Comparison of ENCODE assay signal across 1 cellular context in genomic region chr2:127526142-127526939, GRCh38.
A peak's percentile ranks its signal among the peaks of the same experiment; 100 is the strongest.
TF ChIP-seq lines count a peak whose summit lies in the region.

Gene IWS1, minus strand, starts transcription at chr2:127526489. Its CDS starts 281 bp downstream, at chr2:127526208.

TF ChIP-seq in HepG2, 621 proteins besides CTCF, POLR2A, EP300 and RAD21 (continued from another document and continues in another):
- peak; percentile 90 for TF ChIP-seq UBTF (CRISPR knock-in tag; IDR thresholded peaks at IDR 0.05)
- TF ChIP-seq ZNF33B (CRISPR knock-in tag; IDR thresholded peaks at IDR 0.05) = peak; percentile 88
- TF ChIP-seq ZNF891 (CRISPR knock-in tag; IDR thresholded peaks at IDR 0.05) = peak; percentile 60; the same call in 1 of the 2 replicates
- peak; percentile 24; the same call in 1 of the 2 replicates for TF ChIP-seq ZNF331 (CRISPR knock-in tag; IDR thresholded peaks at IDR 0.05)
- TF ChIP-seq, protein P1, sequence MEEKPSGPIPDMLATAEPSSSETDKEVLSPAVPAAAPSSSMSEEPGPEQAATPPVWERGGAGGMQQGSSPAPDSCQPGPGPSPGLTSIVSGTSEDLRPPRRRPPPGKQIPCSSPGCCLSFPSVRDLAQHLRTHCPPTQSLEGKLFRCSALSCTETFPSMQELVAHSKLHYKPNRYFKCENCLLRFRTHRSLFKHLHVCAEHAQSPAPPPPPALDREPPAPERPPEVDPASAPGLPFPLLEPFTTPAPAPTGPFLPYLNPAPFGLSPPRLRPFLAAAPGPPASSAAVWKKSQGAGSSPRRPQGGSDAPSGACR (CRISPR knock-in tag; IDR thresholded peaks at IDR 0.05) = peak; percentile 74; the same call in 1 of the 2 replicates
- no peak; the same call in 1 of the 2 replicates for TF ChIP-seq NFKB2 (CRISPR knock-in tag; IDR thresholded peaks at IDR 0.05; ENCODE audit: borderline replicate concordance)
- no peak; the same call in 1 of the 2 replicates for TF ChIP-seq ZNF253 (CRISPR knock-in tag; IDR thresholded peaks at IDR 0.05; ENCODE audit: borderline replicate concordance)
- no peak; the same call in none of the 2 replicates for TF ChIP-seq ZFP36L1 (CRISPR knock-in tag; IDR thresholded peaks at IDR 0.05)
- peak; percentile 99 for TF ChIP-seq HOXA3 (CRISPR knock-in tag; IDR thresholded peaks at IDR 0.05)
- TF ChIP-seq, protein P2, sequence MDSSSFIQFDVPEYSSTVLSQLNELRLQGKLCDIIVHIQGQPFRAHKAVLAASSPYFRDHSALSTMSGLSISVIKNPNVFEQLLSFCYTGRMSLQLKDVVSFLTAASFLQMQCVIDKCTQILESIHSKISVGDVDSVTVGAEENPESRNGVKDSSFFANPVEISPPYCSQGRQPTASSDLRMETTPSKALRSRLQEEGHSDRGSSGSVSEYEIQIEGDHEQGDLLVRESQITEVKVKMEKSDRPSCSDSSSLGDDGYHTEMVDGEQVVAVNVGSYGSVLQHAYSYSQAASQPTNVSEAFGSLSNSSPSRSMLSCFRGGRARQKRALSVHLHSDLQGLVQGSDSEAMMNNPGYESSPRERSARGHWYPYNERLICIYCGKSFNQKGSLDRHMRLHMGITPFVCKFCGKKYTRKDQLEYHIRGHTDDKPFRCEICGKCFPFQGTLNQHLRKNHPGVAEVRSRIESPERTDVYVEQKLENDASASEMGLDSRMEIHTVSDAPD (CRISPR knock-in tag; IDR thresholded peaks at IDR 0.05) = peak; percentile 61; the same call in 1 of the 2 replicates
- 0 out of 2 replicates have a peak, but pooled peaks have one; percentile 12 for TF ChIP-seq ZNF30 (CRISPR knock-in tag; IDR thresholded peaks at IDR 0.05)
- TF ChIP-seq ASH2L (IDR thresholded peaks at IDR 0.05; ENCODE audit: insufficient read length, low read depth, low read length) = peak; percentile 79
- no peak for TF ChIP-seq ZNF207 (IDR thresholded peaks at IDR 0.05; ENCODE audit: borderline replicate concordance)
- TF ChIP-seq TBL1XR1 (IDR thresholded peaks at IDR 0.05; ENCODE audit: borderline replicate concordance, low read length, partially characterized antibody) = no peak
- TF ChIP-seq, protein P3, sequence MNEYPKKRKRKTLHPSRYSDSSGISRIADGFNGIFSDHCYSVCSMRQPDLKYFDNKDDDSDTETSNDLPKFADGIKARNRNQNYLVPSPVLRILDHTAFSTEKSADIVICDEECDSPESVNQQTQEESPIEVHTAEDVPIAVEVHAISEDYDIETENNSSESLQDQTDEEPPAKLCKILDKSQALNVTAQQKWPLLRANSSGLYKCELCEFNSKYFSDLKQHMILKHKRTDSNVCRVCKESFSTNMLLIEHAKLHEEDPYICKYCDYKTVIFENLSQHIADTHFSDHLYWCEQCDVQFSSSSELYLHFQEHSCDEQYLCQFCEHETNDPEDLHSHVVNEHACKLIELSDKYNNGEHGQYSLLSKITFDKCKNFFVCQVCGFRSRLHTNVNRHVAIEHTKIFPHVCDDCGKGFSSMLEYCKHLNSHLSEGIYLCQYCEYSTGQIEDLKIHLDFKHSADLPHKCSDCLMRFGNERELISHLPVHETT (CRISPR knock-in tag; conservative IDR thresholded peaks at IDR 0.05) = no peak
- peak; percentile 86 for TF ChIP-seq SAP130 (CRISPR knock-in tag; IDR thresholded peaks at IDR 0.05; ENCODE audit: low read depth)
- TF ChIP-seq ZNF75D (CRISPR knock-in tag; IDR thresholded peaks at IDR 0.05; ENCODE audit: borderline replicate concordance) = no peak
- TF ChIP-seq ZNF235 (CRISPR knock-in tag; IDR thresholded peaks at IDR 0.05; ENCODE audit: borderline replicate concordance) = peak; percentile 54; the same call in 1 of the 2 replicates
- TF ChIP-seq, protein P4, sequence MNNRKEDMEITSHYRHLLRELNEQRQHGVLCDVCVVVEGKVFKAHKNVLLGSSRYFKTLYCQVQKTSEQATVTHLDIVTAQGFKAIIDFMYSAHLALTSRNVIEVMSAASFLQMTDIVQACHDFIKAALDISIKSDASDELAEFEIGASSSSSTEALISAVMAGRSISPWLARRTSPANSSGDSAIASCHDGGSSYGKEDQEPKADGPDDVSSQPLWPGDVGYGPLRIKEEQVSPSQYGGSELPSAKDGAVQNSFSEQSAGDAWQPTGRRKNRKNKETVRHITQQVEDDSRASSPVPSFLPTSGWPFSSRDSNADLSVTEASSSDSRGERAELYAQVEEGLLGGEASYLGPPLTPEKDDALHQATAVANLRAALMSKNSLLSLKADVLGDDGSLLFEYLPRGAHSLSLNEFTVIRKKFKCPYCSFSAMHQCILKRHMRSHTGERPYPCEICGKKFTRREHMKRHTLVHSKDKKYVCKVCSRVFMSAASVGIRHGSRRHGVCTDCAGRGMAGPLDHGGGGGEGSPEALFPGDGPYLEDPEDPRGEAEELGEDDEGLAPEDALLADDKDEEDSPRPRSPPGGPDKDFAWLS (CRISPR knock-in tag; IDR thresholded peaks at IDR 0.05; ENCODE audit: borderline replicate concordance) = 0 out of 2 replicates have a peak, but pooled peaks have one; percentile 36
- TF ChIP-seq ZBTB20 (CRISPR knock-in tag; IDR thresholded peaks at IDR 0.05; ENCODE audit: borderline replicate concordance, low read depth) = peak; percentile 91; the same call in 1 of the 2 replicates
- no peak for TF ChIP-seq CEBPZ (IDR thresholded peaks at IDR 0.05; ENCODE audit: low read length)
- no peak for TF ChIP-seq ZSCAN12 (CRISPR knock-in tag; IDR thresholded peaks at IDR 0.05)
- no peak; the same call in 1 of the 2 replicates for TF ChIP-seq GABPA (IDR thresholded peaks at IDR 0.05; ENCODE audit: low read depth, low read length)
- peak; percentile 84 for TF ChIP-seq GABPA (CRISPR knock-in tag; IDR thresholded peaks at IDR 0.05; ENCODE audit: low read depth)
- TF ChIP-seq ZFAT (CRISPR knock-in tag; conservative IDR thresholded peaks at IDR 0.05) = no peak; the same call in 1 of the 2 replicates
- no peak for TF ChIP-seq BCLAF1 (IDR thresholded peaks at IDR 0.05)
- TF ChIP-seq, protein P5, sequence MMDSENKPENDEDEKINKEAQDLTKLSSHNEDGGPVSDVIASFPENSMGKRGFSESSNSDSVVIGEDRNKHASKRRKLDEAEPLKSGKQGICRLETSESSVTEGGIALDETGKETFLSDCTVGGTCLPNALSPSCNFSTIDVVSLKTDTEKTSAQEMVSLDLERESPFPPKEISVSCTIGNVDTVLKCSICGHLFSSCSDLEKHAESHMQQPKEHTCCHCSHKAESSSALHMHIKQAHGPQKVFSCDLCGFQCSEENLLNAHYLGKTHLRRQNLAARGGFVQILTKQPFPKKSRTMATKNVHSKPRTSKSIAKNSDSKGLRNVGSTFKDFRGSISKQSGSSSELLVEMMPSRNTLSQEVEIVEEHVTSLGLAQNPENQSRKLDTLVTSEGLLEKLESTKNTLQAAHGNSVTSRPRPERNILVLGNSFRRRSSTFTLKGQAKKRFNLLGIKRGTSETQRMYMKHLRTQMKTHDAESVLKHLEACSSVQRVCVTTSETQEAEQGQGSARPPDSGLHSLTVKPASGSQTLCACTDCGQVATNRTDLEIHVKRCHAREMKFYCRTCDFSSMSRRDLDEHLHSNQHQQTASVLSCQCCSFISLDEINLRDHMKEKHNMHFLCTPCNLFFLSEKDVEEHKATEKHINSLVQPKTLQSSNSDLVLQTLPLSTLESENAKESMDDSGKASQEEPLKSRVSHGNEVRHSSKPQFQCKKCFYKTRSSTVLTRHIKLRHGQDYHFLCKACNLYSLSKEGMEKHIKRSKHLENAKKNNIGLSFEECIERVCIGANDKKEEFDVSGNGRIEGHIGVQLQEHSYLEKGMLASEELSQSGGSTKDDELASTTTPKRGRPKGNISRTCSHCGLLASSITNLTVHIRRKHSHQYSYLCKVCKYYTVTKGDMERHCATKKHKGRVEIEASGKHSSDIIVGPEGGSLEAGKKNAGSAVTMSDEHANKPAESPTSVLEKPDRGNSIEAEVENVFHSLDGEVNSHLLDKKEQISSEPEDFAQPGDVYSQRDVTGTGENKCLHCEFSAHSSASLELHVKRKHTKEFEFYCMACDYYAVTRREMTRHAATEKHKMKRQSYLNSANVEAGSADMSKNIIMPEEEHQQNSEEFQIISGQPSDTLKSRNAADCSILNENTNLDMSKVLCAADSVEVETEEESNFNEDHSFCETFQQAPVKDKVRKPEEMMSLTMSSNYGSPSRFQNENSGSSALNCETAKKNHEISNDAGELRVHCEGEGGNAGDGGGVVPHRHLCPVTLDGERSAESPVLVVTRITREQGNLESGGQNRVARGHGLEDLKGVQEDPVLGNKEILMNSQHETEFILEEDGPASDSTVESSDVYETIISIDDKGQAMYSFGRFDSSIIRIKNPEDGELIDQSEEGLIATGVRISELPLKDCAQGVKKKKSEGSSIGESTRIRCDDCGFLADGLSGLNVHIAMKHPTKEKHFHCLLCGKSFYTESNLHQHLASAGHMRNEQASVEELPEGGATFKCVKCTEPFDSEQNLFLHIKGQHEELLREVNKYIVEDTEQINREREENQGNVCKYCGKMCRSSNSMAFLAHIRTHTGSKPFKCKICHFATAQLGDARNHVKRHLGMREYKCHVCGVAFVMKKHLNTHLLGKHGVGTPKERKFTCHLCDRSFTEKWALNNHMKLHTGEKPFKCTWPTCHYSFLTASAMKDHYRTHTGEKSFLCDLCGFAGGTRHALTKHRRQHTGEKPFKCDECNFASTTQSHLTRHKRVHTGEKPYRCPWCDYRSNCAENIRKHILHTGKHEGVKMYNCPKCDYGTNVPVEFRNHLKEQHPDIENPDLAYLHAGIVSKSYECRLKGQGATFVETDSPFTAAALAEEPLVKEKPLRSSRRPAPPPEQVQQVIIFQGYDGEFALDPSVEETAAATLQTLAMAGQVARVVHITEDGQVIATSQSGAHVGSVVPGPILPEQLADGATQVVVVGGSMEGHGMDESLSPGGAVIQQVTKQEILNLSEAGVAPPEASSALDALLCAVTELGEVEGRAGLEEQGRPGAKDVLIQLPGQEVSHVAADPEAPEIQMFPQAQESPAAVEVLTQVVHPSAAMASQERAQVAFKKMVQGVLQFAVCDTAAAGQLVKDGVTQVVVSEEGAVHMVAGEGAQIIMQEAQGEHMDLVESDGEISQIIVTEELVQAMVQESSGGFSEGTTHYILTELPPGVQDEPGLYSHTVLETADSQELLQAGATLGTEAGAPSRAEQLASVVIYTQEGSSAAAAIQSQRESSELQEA (CRISPR knock-in tag; IDR thresholded peaks at IDR 0.05; ENCODE audit: not compliant biosample characterization) = peak; percentile 32
- no peak for TF ChIP-seq KDM1A (CRISPR knock-in tag; IDR thresholded peaks at IDR 0.05)
- TF ChIP-seq DNMT1 (CRISPR knock-in tag; IDR thresholded peaks at IDR 0.05) = no peak
